16 cellular contexts compared by ENCODE assay signal in genomic region chr2:105736145-105736544, GRCh38.
"Had no signal": no experiment of that assay in that cellular context is flagged by ENCODE, and none has a peak within 500 bp of the region (broad histone marks: within the 10 kb centered on the region; RNA-seq: fewer than 3 reads in every experiment).

No MANE protein-coding gene starts in this region.

- H3K27me3 ChIP-seq: dorsolateral prefrontal cortex, esophagus muscularis mucosa, right atrium auricular region had no signal

- ATAC-seq: activated CD4-positive, CD25-positive, alpha-beta regulatory T cell treated with anti-CD3 and anti-CD28 coated beads, Interleukin-2, amount 50 U/mL, for 24 hours; left ventricle myocardium superior had no signal

- H3K9me3 Mint-ChIP-seq: memory B cell; nephron; stimulated activated naive CD8-positive, alpha-beta T cell treated with anti-CD3 and anti-CD28 coated beads, Interleukin-15, Interleukin-2, amounts not matched to agents 100 ng/mL and 50 ng/mL, for 24 hours; type B pancreatic cell had no signal

- H3K36me3 ChIP-seq: esophagus muscularis mucosa, right atrium auricular region had no signal

- H3K4me3 Mint-ChIP-seq: memory B cell; nephron; stimulated activated naive CD8-positive, alpha-beta T cell treated with anti-CD3 and anti-CD28 coated beads, Interleukin-15, Interleukin-2, amounts not matched to agents 100 ng/mL and 50 ng/mL, for 24 hours; type B pancreatic cell had no signal

- H3K4me3 ChIP-seq: dorsolateral prefrontal cortex, esophagus muscularis mucosa, right atrium auricular region, skin epidermis had no signal

- H3K27me3 Mint-ChIP-seq: stimulated activated naive CD8-positive, alpha-beta T cell treated with anti-CD3 and anti-CD28 coated beads, Interleukin-15, Interleukin-2, amounts not matched to agents 100 ng/mL and 50 ng/mL, for 24 hours had no signal

- H3K27ac Mint-ChIP-seq: memory B cell; nephron; stimulated activated naive CD8-positive, alpha-beta T cell treated with anti-CD3 and anti-CD28 coated beads, Interleukin-15, Interleukin-2, amounts not matched to agents 100 ng/mL and 50 ng/mL, for 24 hours; type B pancreatic cell had no signal

- H3K36me3 Mint-ChIP-seq: memory B cell, type B pancreatic cell had no signal

- H3K9me3 ChIP-seq: esophagus muscularis mucosa, right atrium auricular region had no signal

- H3K27ac ChIP-seq: esophagus muscularis mucosa, right atrium auricular region, skin epidermis had no signal

- FAIRE-seq: astrocyte had no signal

- DNase-seq: activated naive CD4-positive, alpha-beta T cell; dorsolateral prefrontal cortex; glutamatergic neuron; hypothalamus; kidney glomerular epithelial cell; left ventricle myocardium superior; occipital lobe had no signal
